ENCODE assay signal across 16 cellular contexts in the genomic region with DNA sequence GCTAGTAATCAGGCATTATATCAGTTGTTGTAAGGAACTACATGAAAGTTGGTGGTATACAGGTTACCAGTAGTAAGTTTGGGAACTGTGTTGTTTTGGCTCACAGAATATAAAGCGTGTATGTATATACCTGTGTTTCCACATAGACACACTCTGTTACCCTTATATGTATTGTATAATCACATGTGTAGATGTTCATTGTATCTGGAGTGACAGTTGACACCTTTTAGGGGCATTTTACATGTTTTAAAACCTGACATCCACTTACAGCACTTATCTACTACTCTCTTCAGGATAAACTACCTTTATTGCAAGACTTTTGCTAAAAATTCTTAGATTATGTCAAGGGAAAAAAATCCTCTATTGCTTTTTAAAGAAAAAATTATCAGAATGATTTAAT.
"Had no signal": no experiment of that assay in that cellular context is flagged by ENCODE, and none has a peak within 500 bp of the region (broad histone marks: within the 10 kb centered on the region; RNA-seq: fewer than 3 reads in every experiment).

No MANE protein-coding gene starts in this region.

- H3K9me3 ChIP-seq: esophagus muscularis mucosa, gastroesophageal sphincter, heart right ventricle, left lung had no signal

- H3K27ac ChIP-seq: esophagus muscularis mucosa, foreskin keratinocyte had no signal

- H3K4me1 ChIP-seq: foreskin keratinocyte, left lung had no signal

- H3K27me3 ChIP-seq: dorsolateral prefrontal cortex, esophagus muscularis mucosa, foreskin keratinocyte, gastroesophageal sphincter, heart right ventricle, left lung had no signal

- ATAC-seq: foreskin keratinocyte, left cardiac atrium had no signal

- H3K36me3 ChIP-seq: esophagus muscularis mucosa, gastroesophageal sphincter, heart right ventricle, left lung had no signal

- H3K4me3 ChIP-seq: coronary artery, dorsolateral prefrontal cortex, esophagus muscularis mucosa, gastroesophageal sphincter, heart right ventricle, left lung, lung had no signal

- DNase-seq: dermis blood vessel endothelial cell; dorsolateral prefrontal cortex; effector CD4-positive, alpha-beta T cell; effector memory CD4-positive, alpha-beta T cell; foreskin keratinocyte; heart right ventricle; hippocampal formation; left cardiac atrium; left lung; mammary epithelial cell; mesendoderm; midbrain had no signal
